In the genomic region with DNA sequence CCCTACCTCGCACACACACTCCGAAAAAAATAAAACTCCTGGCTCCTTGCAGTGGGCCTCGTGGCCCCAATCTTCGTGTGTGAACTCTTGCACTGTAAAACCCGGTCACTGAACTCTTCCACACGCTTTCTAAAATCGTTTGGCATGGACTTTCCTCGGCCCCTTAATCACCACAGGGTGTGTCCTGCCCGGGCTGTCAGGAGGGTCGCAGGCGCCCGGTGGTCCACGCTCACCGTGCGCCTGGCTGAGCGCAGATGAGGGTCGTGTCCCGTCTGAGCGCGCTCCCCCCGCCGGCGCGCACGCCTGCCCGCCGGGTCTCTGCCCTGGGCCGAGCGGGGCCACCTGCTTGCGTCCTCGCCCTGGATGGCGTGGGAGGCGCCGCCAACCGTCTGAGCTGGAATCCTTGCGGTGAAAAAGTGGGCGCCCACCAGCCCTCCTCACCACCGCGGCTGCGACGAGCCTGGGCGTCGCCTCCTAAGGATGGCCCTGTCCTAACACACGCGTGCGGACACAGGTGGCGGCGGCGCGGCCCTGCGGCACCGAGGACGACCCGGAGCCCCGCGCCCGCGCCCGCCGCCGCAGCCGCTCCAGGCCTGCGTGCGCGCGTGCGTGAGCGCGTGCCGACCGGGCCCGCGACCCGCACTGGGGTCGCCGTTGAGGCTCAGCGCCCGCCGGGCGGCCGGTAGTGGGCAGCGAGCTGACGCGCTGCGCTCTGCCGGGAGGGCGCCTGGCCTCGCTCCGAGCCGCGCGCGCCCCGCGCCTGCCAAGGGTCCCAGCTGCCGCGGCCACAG, we compare ENCODE assay signal across 11 cellular contexts.
DNase-seq lines count a peak whose midpoint lies in the region; ATAC-seq and TF ChIP-seq lines count a peak whose summit lies in the region.
"Had no signal": no experiment of that assay in that cellular context is flagged by ENCODE, and none has a peak within 500 bp of the region (broad histone marks: within the 10 kb centered on the region; RNA-seq: fewer than 3 reads in every experiment).

No MANE protein-coding gene starts in this region.

- H4K20me1 ChIP-seq in GM23338 (replicated peaks; ENCODE audit: insufficient read depth) (no peaks in the 10 kb centered on the region), hepatocyte (ENCODE audit: insufficient read depth, poor library complexity, severe bottlenecking) (no peaks in the 10 kb centered on the region)

- no peaks in the 10 kb centered on the region for H3K79me1 ChIP-seq in trophoblast cell (ENCODE audit: low read length)

- no peak overlapping the region for H4K12ac ChIP-seq in trophoblast cell (ENCODE audit: low read depth, low read length)

- H3K27me3 ChIP-seq in GM23338 (ENCODE audit: insufficient read depth) (peaks cover 53% of the 10 kb centered on the region), hepatocyte (peaks cover 72% of the 10 kb centered on the region), trophoblast cell (ENCODE audit: insufficient read depth, low read length) (peaks cover 47% of the 10 kb centered on the region)

- H2AK5ac ChIP-seq in trophoblast cell (ENCODE audit: low read length) = no peak overlapping the region

- peaks cover 7% of the 10 kb centered on the region; the same call in 1 of the 2 replicates for H3F3A ChIP-seq in GM23338 (replicated peaks; ENCODE audit: low read depth)

- H3K4me1 ChIP-seq in GM23338 (ENCODE audit: insufficient read depth) (peaks cover 27% of the 10 kb centered on the region), hepatocyte (ENCODE audit: insufficient read depth) (peaks cover 6% of the 10 kb centered on the region), trophoblast cell (ENCODE audit: control insufficient read depth in 1 of 2, insufficient read depth in 2 of 2, low read length in 2 of 2) (peaks cover 5 to 9% of the 10 kb centered on the region in 2 experiments)

- H4K8ac ChIP-seq in trophoblast cell (ENCODE audit: low read depth, low read length) = no peak overlapping the region

- H3K4me1 Mint-ChIP-seq in GM23338 = peaks cover 43% of the 10 kb centered on the region

- H3K4me3 ChIP-seq in GM23338 (peak overlapping the region; percentile 62), hepatocyte (peak overlapping the region; percentile 45), trophoblast cell (ENCODE audit: low read depth, low read length) (peak overlapping the region; percentile 23)

- H2BK12ac ChIP-seq in trophoblast cell (ENCODE audit: low read length) = no peak overlapping the region

- peak; percentile 6 for ATAC-seq in GM23338
- ATAC-seq in HG02981 (IDR thresholded peaks at IDR 0.05; ENCODE audit: unreplicated experiment) = no peak

- no peaks in the 10 kb centered on the region for H3K36me3 ChIP-seq in GM23338 (ENCODE audit: insufficient read depth)
- no peaks in the 10 kb centered on the region for H3K36me3 ChIP-seq in hepatocyte (replicated peaks; ENCODE audit: insufficient read depth, low read depth)
- no peaks in the 10 kb centered on the region for H3K36me3 ChIP-seq in trophoblast cell (ENCODE audit: control insufficient read depth in 1 of 2, insufficient read depth in 2 of 2, low read length in 2 of 2)
- H3K36me3 ChIP-seq: right lobe of liver had no signal

- no peak overlapping the region for H3K9ac ChIP-seq in trophoblast cell (ENCODE audit: low read length)

- no peaks in the 10 kb centered on the region; the same call in 2 of the 3 replicates for H3K36me3 Mint-ChIP-seq in GM23338 (ENCODE audit: low read depth)

- no peak overlapping the region for H3K18ac ChIP-seq in trophoblast cell (ENCODE audit: low read length)

- H3K4ac ChIP-seq in trophoblast cell (ENCODE audit: low read depth, low read length) = no peak overlapping the region

- H3K14ac ChIP-seq in trophoblast cell (ENCODE audit: low read length) = no peak overlapping the region

- H3K9me3 Mint-ChIP-seq in GM23338 = no peaks in the 10 kb centered on the region; the same call in 2 of the 3 replicates

- H3K27ac ChIP-seq in GM23338 (ENCODE audit: low read depth) (no peak overlapping the region), VCaP (peak overlapping the region; percentile 38; the same call in 1 of the 2 replicates), hepatocyte (no peak overlapping the region), trophoblast cell (ENCODE audit: low read depth, low read length) (no peak overlapping the region)
- H3K27ac ChIP-seq: HL-60, right lobe of liver had no signal

- WGBS in hepatocyte (ENCODE audit: low lambda C conversion rate, missing lambda C conversion rate) = 5% methylated on average over 80 of the region's 97 CpGs
- no CpG with 5 or more reads among the region's 97 CpGs for WGBS in trophoblast cell (ENCODE audit: extremely low coverage, insufficient coverage, insufficient read length)

- H2AFZ ChIP-seq in GM23338 (peak overlapping the region; percentile 80; the same call in 1 of the 2 replicates), hepatocyte (no peak overlapping the region), trophoblast cell (ENCODE audit: insufficient read depth, low read length, poor library complexity) (no peak overlapping the region)

- H3K4me2 ChIP-seq in GM23338 (peak overlapping the region; percentile 78), hepatocyte (peak overlapping the region; percentile 97), trophoblast cell (ENCODE audit: low read length) (peak overlapping the region; percentile 57)

- H3K79me2 ChIP-seq in GM23338 (replicated peaks; ENCODE audit: insufficient read depth) (no peaks in the 10 kb centered on the region), hepatocyte (no peaks in the 10 kb centered on the region), trophoblast cell (ENCODE audit: control insufficient read depth, insufficient read depth, low read length, poor library complexity) (no peaks in the 10 kb centered on the region)

- H3K27ac Mint-ChIP-seq in GM23338 = no peak overlapping the region

- H4K91ac ChIP-seq in trophoblast cell (ENCODE audit: low read depth, low read length) = no peak overlapping the region

- no peak overlapping the region for H2BK5ac ChIP-seq in trophoblast cell (ENCODE audit: low read depth, low read length, poor library complexity)

- H2BK120ac ChIP-seq in trophoblast cell (ENCODE audit: insufficient read depth, low read length, poor library complexity) = no peak overlapping the region

- no peak for TF ChIP-seq CTCF in GM23338 (conservative IDR thresholded peaks at IDR 0.05; ENCODE audit: low read depth in 2 of 2)
- TF ChIP-seq CTCF in VCaP (conservative IDR thresholded peaks at IDR 0.05) = no peak
- TF ChIP-seq CTCF in hepatocyte (IDR thresholded peaks at IDR 0.05; ENCODE audit: poor library complexity) = no peak

- peak overlapping the region; percentile 62 for H3K4me3 Mint-ChIP-seq in GM23338

- peaks cover 44% of the 10 kb centered on the region for H3K27me3 Mint-ChIP-seq in GM23338 (ENCODE audit: insufficient read depth, low read depth, poor library complexity)

- no peaks in the 10 kb centered on the region for H3K9me2 ChIP-seq in GM23338 (ENCODE audit: insufficient read depth)
- H3K9me2 ChIP-seq in hepatocyte (replicated peaks; ENCODE audit: insufficient read depth) = no peaks in the 10 kb centered on the region

- DNase-seq in GM23338 (ENCODE audit: low spot score) = peak; percentile 47
- DNase-seq in hepatocyte (ENCODE audit: low spot score) = peak; percentile 18
- DNase-seq in trophoblast cell = peak in 1 of 2 donors; percentile 3
- DNase-seq in activated T-cell treated with anti-CD3 and anti-CD28 coated beads for 4 hours = no peak
- no peak for DNase-seq in middle frontal gyrus (ENCODE audit: extremely low spot score, low spot score)
- DNase-seq: activated CD4-positive, alpha-beta T cell treated with anti-CD3 and anti-CD28 coated beads for 4 hours; T-helper 1 cell had no signal

- no peaks in the 10 kb centered on the region for H3K9me3 ChIP-seq in hepatocyte (ENCODE audit: low read depth)
- H3K9me3 ChIP-seq in trophoblast cell (ENCODE audit: insufficient read depth, low read depth, low read length) = peaks cover 2% of the 10 kb centered on the region
- H3K9me3 ChIP-seq: right lobe of liver had no signal

- no peak overlapping the region for H3K23ac ChIP-seq in trophoblast cell (ENCODE audit: low read length)

TF ChIP-seq in GM23338, 12 proteins besides CTCF, POLR2A, EP300 and RAD21 (continues in another document):
- TF ChIP-seq EZH2phosphoT487 (IDR thresholded peaks at IDR 0.05; ENCODE audit: unreplicated experiment) (peak; percentile 66), POLR2AphosphoS5 (IDR thresholded peaks at IDR 0.05; ENCODE audit: low read depth) (no peak), JUNB (IDR thresholded peaks at IDR 0.05; ENCODE audit: unreplicated experiment) (no peak), EZH2 (IDR thresholded peaks at IDR 0.05; ENCODE audit: low read depth, unreplicated experiment) (peak; percentile 78)
- TF ChIP-seq, protein P1, sequence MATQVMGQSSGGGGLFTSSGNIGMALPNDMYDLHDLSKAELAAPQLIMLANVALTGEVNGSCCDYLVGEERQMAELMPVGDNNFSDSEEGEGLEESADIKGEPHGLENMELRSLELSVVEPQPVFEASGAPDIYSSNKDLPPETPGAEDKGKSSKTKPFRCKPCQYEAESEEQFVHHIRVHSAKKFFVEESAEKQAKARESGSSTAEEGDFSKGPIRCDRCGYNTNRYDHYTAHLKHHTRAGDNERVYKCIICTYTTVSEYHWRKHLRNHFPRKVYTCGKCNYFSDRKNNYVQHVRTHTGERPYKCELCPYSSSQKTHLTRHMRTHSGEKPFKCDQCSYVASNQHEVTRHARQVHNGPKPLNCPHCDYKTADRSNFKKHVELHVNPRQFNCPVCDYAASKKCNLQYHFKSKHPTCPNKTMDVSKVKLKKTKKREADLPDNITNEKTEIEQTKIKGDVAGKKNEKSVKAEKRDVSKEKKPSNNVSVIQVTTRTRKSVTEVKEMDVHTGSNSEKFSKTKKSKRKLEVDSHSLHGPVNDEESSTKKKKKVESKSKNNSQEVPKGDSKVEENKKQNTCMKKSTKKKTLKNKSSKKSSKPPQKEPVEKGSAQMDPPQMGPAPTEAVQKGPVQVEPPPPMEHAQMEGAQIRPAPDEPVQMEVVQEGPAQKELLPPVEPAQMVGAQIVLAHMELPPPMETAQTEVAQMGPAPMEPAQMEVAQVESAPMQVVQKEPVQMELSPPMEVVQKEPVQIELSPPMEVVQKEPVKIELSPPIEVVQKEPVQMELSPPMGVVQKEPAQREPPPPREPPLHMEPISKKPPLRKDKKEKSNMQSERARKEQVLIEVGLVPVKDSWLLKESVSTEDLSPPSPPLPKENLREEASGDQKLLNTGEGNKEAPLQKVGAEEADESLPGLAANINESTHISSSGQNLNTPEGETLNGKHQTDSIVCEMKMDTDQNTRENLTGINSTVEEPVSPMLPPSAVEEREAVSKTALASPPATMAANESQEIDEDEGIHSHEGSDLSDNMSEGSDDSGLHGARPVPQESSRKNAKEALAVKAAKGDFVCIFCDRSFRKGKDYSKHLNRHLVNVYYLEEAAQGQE (IDR thresholded peaks at IDR 0.05; ENCODE audit: unreplicated experiment) = no peak

Comparison
In these comparisons a context has a peak if more than half of its experiments do, and no peak if none do; other contexts are left out.
1. DNase-seq: peak in GM23338 (single experiment) and hepatocyte (single experiment); none in activated T-cell treated with anti-CD3 and anti-CD28 coated beads for 4 hours (single experiment) and middle frontal gyrus (single experiment).
2. Peak in every context shown above with its lines, with median percentiles within 50 percentile points of each other: H3K4me2 ChIP-seq and H3K4me3 ChIP-seq.